In genomic region chr19:41695745-41696144, GRCh38 we compare ENCODE assay signal across 29 cellular contexts. TPM values are rescaled to one million over a fixed set of nuclear protein-coding genes. Genes with fewer than 3 reads are reported as not detected.
"Had no signal": no experiment of that assay in that cellular context is flagged by ENCODE, and none has a peak within 500 bp of the region (broad histone marks: within the 10 kb centered on the region; RNA-seq: fewer than 3 reads in every experiment).

No MANE protein-coding gene starts in this region.

- H3K4me3 ChIP-seq: adrenal gland, body of pancreas, cardiac muscle cell, esophagus squamous epithelium, heart right ventricle, neural progenitor cell, skin epidermis, thoracic aorta, upper lobe of left lung had no signal

- H3K27ac Mint-ChIP-seq: activated CD4-positive, alpha-beta T cell treated with anti-CD3 and anti-CD28 coated beads for 36 hours; activated naive CD4-positive, alpha-beta T cell treated with anti-CD3 and anti-CD28 coated beads, Interleukin-2, amount 50 U/mL, for 72 hours; activated T-helper 17 cell treated with anti-CD3 and anti-CD28 coated beads, Interleukin-2, amount 50 U/mL, for 72 hours; memory B cell; neural progenitor cell; stimulated activated effector memory CD8-positive, alpha-beta T cell treated with anti-CD3 and anti-CD28 coated beads, Interleukin-12 subunit alpha, Interleukin-12 subunit beta, amount 100 ng/mL, for 72 hours; stimulated activated naive CD8-positive, alpha-beta T cell treated with anti-CD3 and anti-CD28 coated beads, Interleukin-15, Interleukin-2, amounts not matched to agents 100 ng/mL and 50 ng/mL, for 24 hours had no signal

- ATAC-seq: activated CD4-positive, alpha-beta T cell treated with anti-CD3 and anti-CD28 coated beads for 36 hours; activated naive CD4-positive, alpha-beta T cell treated with anti-CD3 and anti-CD28 coated beads, Interleukin-2, amount 50 U/mL, for 72 hours; activated T-helper 17 cell treated with anti-CD3 and anti-CD28 coated beads, Interleukin-2, amount 50 U/mL, for 72 hours; body of pancreas; heart right ventricle; naive thymus-derived CD8-positive, alpha-beta T cell; stimulated activated effector memory CD8-positive, alpha-beta T cell treated with anti-CD3 and anti-CD28 coated beads, Interleukin-12 subunit alpha, Interleukin-12 subunit beta, amount 100 ng/mL, for 72 hours had no signal

- DNase-seq: activated CD4-positive, alpha-beta T cell treated with anti-CD3 and anti-CD28 coated beads, Interleukin-2, amount 50 U/mL, for 4 hours; activated CD4-positive, CD25-positive, alpha-beta regulatory T cell; activated naive CD4-positive, alpha-beta T cell; activated T-cell treated with anti-CD3 and anti-CD28 coated beads, Interleukin-2, amount 50 U/mL, for 1 hour; body of pancreas; cerebellar nuclear complex; esophagus squamous epithelium; foreskin melanocyte; heart right ventricle; naive thymus-derived CD8-positive, alpha-beta T cell; occipital lobe; stimulated activated CD4-positive, alpha-beta T cell treated with anti-CD3 and anti-CD28 coated beads, Interleukin-4, amount 100 ng/mL, for 24 hours; upper lobe of left lung had no signal

- H3K9me3 ChIP-seq: adrenal gland, body of pancreas, upper lobe of left lung had no signal

- H3K36me3 ChIP-seq: adrenal gland, cardiac muscle cell, esophagus squamous epithelium, heart right ventricle, neural progenitor cell, thoracic aorta, upper lobe of left lung had no signal

- H3K9me3 Mint-ChIP-seq: activated T-helper 17 cell treated with anti-CD3 and anti-CD28 coated beads, Interleukin-2, amount 50 U/mL, for 72 hours; stimulated activated effector memory CD8-positive, alpha-beta T cell treated with anti-CD3 and anti-CD28 coated beads, Interleukin-12 subunit alpha, Interleukin-12 subunit beta, amount 100 ng/mL, for 72 hours had no signal

- H3K27ac ChIP-seq: adrenal gland, body of pancreas, cardiac muscle cell, epithelial cell of prostate, esophagus squamous epithelium, heart right ventricle, neural progenitor cell, skin epidermis, thoracic aorta, upper lobe of left lung had no signal

- H3K4me3 Mint-ChIP-seq: activated CD4-positive, alpha-beta T cell treated with anti-CD3 and anti-CD28 coated beads for 36 hours; activated T-helper 17 cell treated with anti-CD3 and anti-CD28 coated beads, Interleukin-2, amount 50 U/mL, for 72 hours; memory B cell; naive thymus-derived CD8-positive, alpha-beta T cell; neural progenitor cell; stimulated activated effector memory CD8-positive, alpha-beta T cell treated with anti-CD3 and anti-CD28 coated beads, Interleukin-12 subunit alpha, Interleukin-12 subunit beta, amount 100 ng/mL, for 72 hours; stimulated activated naive CD8-positive, alpha-beta T cell treated with anti-CD3 and anti-CD28 coated beads, Interleukin-15, Interleukin-2, amounts not matched to agents 100 ng/mL and 50 ng/mL, for 24 hours had no signal

- H3K36me3 Mint-ChIP-seq: activated naive CD4-positive, alpha-beta T cell treated with anti-CD3 and anti-CD28 coated beads, Interleukin-2, amount 50 U/mL, for 72 hours; memory B cell; neural progenitor cell had no signal

- H3K4me1 ChIP-seq: adrenal gland, esophagus squamous epithelium, heart right ventricle, neural progenitor cell had no signal

- H3K9ac ChIP-seq: neural progenitor cell had no signal

- H3K4me1 Mint-ChIP-seq: activated CD4-positive, alpha-beta T cell treated with anti-CD3 and anti-CD28 coated beads for 36 hours; neural progenitor cell had no signal

- H3K27me3 ChIP-seq: adrenal gland, body of pancreas, cardiac muscle cell, neural progenitor cell, upper lobe of left lung had no signal

RNA-seq across cellular contexts. Expression of gene CEACAM7, which starts 7.7 kb away (rescaled TPM):
- total RNA-seq: activated CD4-positive, alpha-beta T cell treated with anti-CD3 and anti-CD28 coated beads for 36 hours; activated naive CD4-positive, alpha-beta T cell treated with anti-CD3 and anti-CD28 coated beads, Interleukin-2, amount 50 U/mL, for 72 hours; activated T-helper 17 cell treated with anti-CD3 and anti-CD28 coated beads, Interleukin-2, amount 50 U/mL, for 72 hours; cardiac muscle cell; glomerular endothelial cell; heart right ventricle; kidney epithelial cell; naive thymus-derived CD8-positive, alpha-beta T cell; occipital lobe; T-helper 1 cell treated with Interleukin-12 subunit alpha and Interleukin-12 subunit beta and Interleukin-4 antibody, amounts not matched to agents 30 ng/mL and 1 ng/mL, for 36 hours; thoracic aorta had no signal

RNA-seq across cellular contexts. Expression of gene CEACAM5, which starts 12.7 kb away (rescaled TPM):
- total RNA-seq: activated CD4-positive, alpha-beta T cell treated with anti-CD3 and anti-CD28 coated beads for 36 hours; activated naive CD4-positive, alpha-beta T cell treated with anti-CD3 and anti-CD28 coated beads, Interleukin-2, amount 50 U/mL, for 72 hours; activated T-helper 17 cell treated with anti-CD3 and anti-CD28 coated beads, Interleukin-2, amount 50 U/mL, for 72 hours; cardiac muscle cell; glomerular endothelial cell; heart right ventricle; kidney epithelial cell; naive thymus-derived CD8-positive, alpha-beta T cell; occipital lobe; T-helper 1 cell treated with Interleukin-12 subunit alpha and Interleukin-12 subunit beta and Interleukin-4 antibody, amounts not matched to agents 30 ng/mL and 1 ng/mL, for 36 hours; thoracic aorta had no signal

RNA-seq across cellular contexts. Expression of gene CEACAM6, which starts 59.6 kb away (rescaled TPM):
- total RNA-seq: activated CD4-positive, alpha-beta T cell treated with anti-CD3 and anti-CD28 coated beads for 36 hours; activated naive CD4-positive, alpha-beta T cell treated with anti-CD3 and anti-CD28 coated beads, Interleukin-2, amount 50 U/mL, for 72 hours; activated T-helper 17 cell treated with anti-CD3 and anti-CD28 coated beads, Interleukin-2, amount 50 U/mL, for 72 hours; cardiac muscle cell; glomerular endothelial cell; naive thymus-derived CD8-positive, alpha-beta T cell; occipital lobe; subcutaneous adipose tissue; T-helper 1 cell treated with Interleukin-12 subunit alpha and Interleukin-12 subunit beta and Interleukin-4 antibody, amounts not matched to agents 30 ng/mL and 1 ng/mL, for 36 hours; thoracic aorta had no signal
